ENCODE assay signal across 1 cellular context in genomic region chr2:37344453-37345361, GRCh38.
TF ChIP-seq lines count a peak whose summit lies in the region.

Gene QPCT, plus strand, starts transcription at chr2:37344630. Its CDS starts 102 bp downstream, at chr2:37344732.

TF ChIP-seq in WTC11, 78 proteins besides CTCF, POLR2A, EP300 and RAD21 (continued from another document):
- TF ChIP-seq HMGXB4 (CRISPR knock-in tag; IDR thresholded peaks at IDR 0.05) (peak; percentile 49; the same call in 1 of the 2 replicates), ZNF232 (CRISPR knock-in tag; IDR thresholded peaks at IDR 0.05) (no peak), NR2C2 (CRISPR knock-in tag; IDR thresholded peaks at IDR 0.05) (no peak), FOXJ3 (CRISPR knock-in tag; IDR thresholded peaks at IDR 0.05; ENCODE audit: borderline replicate concordance) (no peak), OVOL2 (CRISPR knock-in tag; IDR thresholded peaks at IDR 0.05; ENCODE audit: borderline replicate concordance) (no peak), RORB (CRISPR knock-in tag; IDR thresholded peaks at IDR 0.05) (no peak), FOXP1 (CRISPR knock-in tag; IDR thresholded peaks at IDR 0.05; ENCODE audit: borderline replicate concordance) (peak; percentile 34; the same call in 1 of the 2 replicates), MAX (CRISPR knock-in tag; IDR thresholded peaks at IDR 0.05) (0 out of 2 replicates have a peak, but pooled peaks have one; percentile 43), EMX1 (CRISPR knock-in tag; IDR thresholded peaks at IDR 0.05) (no peak), NFATC4 (CRISPR knock-in tag; IDR thresholded peaks at IDR 0.05) (no peak), TP53 (CRISPR knock-in tag; IDR thresholded peaks at IDR 0.05) (0 out of 2 replicates have a peak, but pooled peaks have one; percentile 34), AR (CRISPR knock-in tag; IDR thresholded peaks at IDR 0.05) (no peak), MXD4 (CRISPR knock-in tag; IDR thresholded peaks at IDR 0.05; ENCODE audit: borderline replicate concordance) (no peak), SMAD3 (CRISPR knock-in tag; IDR thresholded peaks at IDR 0.05; ENCODE audit: borderline replicate concordance) (no peak), E2F4 (CRISPR knock-in tag; IDR thresholded peaks at IDR 0.05; ENCODE audit: borderline replicate concordance, low read depth) (no peak), ZNF138 (CRISPR knock-in tag; conservative IDR thresholded peaks at IDR 0.05) (no peak), ESRRA (CRISPR knock-in tag; IDR thresholded peaks at IDR 0.05; ENCODE audit: borderline replicate concordance) (no peak), USF2 (CRISPR knock-in tag; IDR thresholded peaks at IDR 0.05) (0 out of 2 replicates have a peak, but pooled peaks have one; percentile 12), FOXK1 (CRISPR knock-in tag; IDR thresholded peaks at IDR 0.05) (no peak), STAT6 (CRISPR knock-in tag; conservative IDR thresholded peaks at IDR 0.05; ENCODE audit: low read depth) (no peak), NR3C1 (CRISPR knock-in tag; conservative IDR thresholded peaks at IDR 0.05; ENCODE audit: low read depth) (no peak), ETV6 (CRISPR knock-in tag; IDR thresholded peaks at IDR 0.05) (0 out of 2 replicates have a peak, but pooled peaks have one; percentile 52), RELA (CRISPR knock-in tag; IDR thresholded peaks at IDR 0.05; ENCODE audit: borderline replicate concordance) (0 out of 2 replicates have a peak, but pooled peaks have one; percentile 5), E2F5 (CRISPR knock-in tag; IDR thresholded peaks at IDR 0.05) (0 out of 2 replicates have a peak, but pooled peaks have one; percentile 25), ZNF263 (CRISPR knock-in tag; IDR thresholded peaks at IDR 0.05; ENCODE audit: low read depth) (no peak)
- TF ChIP-seq, protein P1, sequence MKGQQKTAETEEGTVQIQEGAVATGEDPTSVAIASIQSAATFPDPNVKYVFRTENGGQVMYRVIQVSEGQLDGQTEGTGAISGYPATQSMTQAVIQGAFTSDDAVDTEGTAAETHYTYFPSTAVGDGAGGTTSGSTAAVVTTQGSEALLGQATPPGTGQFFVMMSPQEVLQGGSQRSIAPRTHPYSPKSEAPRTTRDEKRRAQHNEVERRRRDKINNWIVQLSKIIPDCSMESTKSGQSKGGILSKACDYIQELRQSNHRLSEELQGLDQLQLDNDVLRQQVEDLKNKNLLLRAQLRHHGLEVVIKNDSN (CRISPR knock-in tag; IDR thresholded peaks at IDR 0.05), result no peak
- TF ChIP-seq, protein P2, sequence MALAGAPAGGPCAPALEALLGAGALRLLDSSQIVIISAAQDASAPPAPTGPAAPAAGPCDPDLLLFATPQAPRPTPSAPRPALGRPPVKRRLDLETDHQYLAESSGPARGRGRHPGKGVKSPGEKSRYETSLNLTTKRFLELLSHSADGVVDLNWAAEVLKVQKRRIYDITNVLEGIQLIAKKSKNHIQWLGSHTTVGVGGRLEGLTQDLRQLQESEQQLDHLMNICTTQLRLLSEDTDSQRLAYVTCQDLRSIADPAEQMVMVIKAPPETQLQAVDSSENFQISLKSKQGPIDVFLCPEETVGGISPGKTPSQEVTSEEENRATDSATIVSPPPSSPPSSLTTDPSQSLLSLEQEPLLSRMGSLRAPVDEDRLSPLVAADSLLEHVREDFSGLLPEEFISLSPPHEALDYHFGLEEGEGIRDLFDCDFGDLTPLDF (CRISPR knock-in tag; IDR thresholded peaks at IDR 0.05), result no peak
- TF ChIP-seq, protein P3, sequence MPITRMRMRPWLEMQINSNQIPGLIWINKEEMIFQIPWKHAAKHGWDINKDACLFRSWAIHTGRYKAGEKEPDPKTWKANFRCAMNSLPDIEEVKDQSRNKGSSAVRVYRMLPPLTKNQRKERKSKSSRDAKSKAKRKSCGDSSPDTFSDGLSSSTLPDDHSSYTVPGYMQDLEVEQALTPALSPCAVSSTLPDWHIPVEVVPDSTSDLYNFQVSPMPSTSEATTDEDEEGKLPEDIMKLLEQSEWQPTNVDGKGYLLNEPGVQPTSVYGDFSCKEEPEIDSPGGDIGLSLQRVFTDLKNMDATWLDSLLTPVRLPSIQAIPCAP (CRISPR knock-in tag; IDR thresholded peaks at IDR 0.05), result no peak
